17 cellular contexts compared by ENCODE assay signal in genomic region chr10:131977323-131978096, GRCh38. TPM values are rescaled to one million over a fixed set of nuclear protein-coding genes. Genes with fewer than 3 reads are reported as not detected.
DNase-seq lines count a peak whose midpoint lies in the region; ATAC-seq and TF ChIP-seq lines count a peak whose summit lies in the region.
"Had no signal": no experiment of that assay in that cellular context is flagged by ENCODE, and none has a peak within 500 bp of the region (broad histone marks: within the 10 kb centered on the region; RNA-seq: fewer than 3 reads in every experiment).

No MANE protein-coding gene starts in this region.

- no peak overlapping the region for H3K27ac ChIP-seq in OCI-LY1 (ENCODE audit: low read depth, low read length, poor library complexity, severe bottlenecking)
- H3K27ac ChIP-seq: neutrophil, tibial artery had no signal

- H3K4me1 Mint-ChIP-seq in activated CD4-positive, alpha-beta memory T cell treated with anti-CD3 and anti-CD28 coated beads, Interleukin-2, amount 10 ng/mL, durations not matched to agents 7 days and 5 days: peaks cover 76% of the 10 kb centered on the region
- peaks cover 71% of the 10 kb centered on the region for H3K4me1 Mint-ChIP-seq in activated CD4-positive, alpha-beta memory T cell treated with anti-CD3 and anti-CD28 coated beads for 36 hours (ENCODE audit: low read depth)
- H3K4me1 Mint-ChIP-seq in CD14-positive monocyte: peaks cover 13% of the 10 kb centered on the region

- DNase-seq in activated CD4-positive, alpha-beta memory T cell treated with anti-CD3 and anti-CD28 coated beads, Interleukin-2, amount 10 ng/mL, durations not matched to agents 7 days and 5 days: no peak
- DNase-seq in activated CD4-positive, alpha-beta memory T cell treated with anti-CD3 and anti-CD28 coated beads for 36 hours: no peak
- DNase-seq in glomerular visceral epithelial cell (ENCODE audit: extremely low spot score) (peak; percentile 71), sciatic nerve (ENCODE audit: low spot score) (peak; percentile 13), CD14-positive monocyte (ENCODE audit: low spot score) (no peak), MV-4-11 (lab: John Stamatoyannopoulos, UW) (no peak)
- DNase-seq: activated CD4-positive, alpha-beta T cell treated with anti-CD3 and anti-CD28 coated beads for 4 hours; activated gamma-delta T cell treated with Interleukin-2 at 50 U/mL for 16 hours; central memory CD4-positive, alpha-beta T cell; DMS79 treated with DMSO at 0.1 percent for 48 hours; HFFc6; left ventricle myocardium superior; NCI-H2227 treated with DMSO at 0.1 percent for 48 hours had no signal

- H3K4me3 ChIP-seq in OCI-LY1 (ENCODE audit: low read depth, low read length, poor library complexity, severe bottlenecking): no peak overlapping the region
- H3K4me3 ChIP-seq: tibial artery had no signal

- no peaks in the 10 kb centered on the region for H3K9me3 Mint-ChIP-seq in activated CD4-positive, alpha-beta memory T cell treated with anti-CD3 and anti-CD28 coated beads, Interleukin-2, amount 10 ng/mL, durations not matched to agents 7 days and 5 days
- H3K9me3 Mint-ChIP-seq in activated CD4-positive, alpha-beta memory T cell treated with anti-CD3 and anti-CD28 coated beads for 36 hours: no peaks in the 10 kb centered on the region
- H3K9me3 Mint-ChIP-seq in CD14-positive monocyte: peaks cover 0 to 16% (median 6%) of the 10 kb centered on the region in 7 donors
- H3K9me3 Mint-ChIP-seq: HFFc6 had no signal

- H3K36me3 ChIP-seq in OCI-LY1 (ENCODE audit: insufficient read depth, low read length): peaks cover 13% of the 10 kb centered on the region; the same call in 1 of the 2 replicates
- H3K36me3 ChIP-seq: neutrophil had no signal

- H3K9me3 ChIP-seq in OCI-LY1 (ENCODE audit: low read length): no peaks in the 10 kb centered on the region
- H3K9me3 ChIP-seq: neutrophil, tibial artery had no signal

- peaks cover 82% of the 10 kb centered on the region for H3K4me1 ChIP-seq in OCI-LY1 (ENCODE audit: insufficient read depth, low read length, severe bottlenecking)

- ATAC-seq in sciatic nerve: no peak
- no peak for ATAC-seq in GM21723 (IDR thresholded peaks at IDR 0.05; ENCODE audit: unreplicated experiment)
- ATAC-seq: left ventricle myocardium superior had no signal

- H3K79me2 ChIP-seq in OCI-LY1 (ENCODE audit: insufficient read depth, low read length): peaks cover 56% of the 10 kb centered on the region; the same call in 1 of the 2 replicates

- H3F3A ChIP-seq in OCI-LY1 (ENCODE audit: insufficient read depth, low read length): no peaks in the 10 kb centered on the region

- H3K27me3 ChIP-seq in OCI-LY1 (ENCODE audit: insufficient read depth, low read length): no peaks in the 10 kb centered on the region
- H3K27me3 ChIP-seq: tibial artery had no signal

- peaks cover 7% of the 10 kb centered on the region; the same call in 1 of the 2 replicates for H4K20me1 ChIP-seq in OCI-LY1 (ENCODE audit: insufficient read depth, low read length)

- peak overlapping the region; percentile 19; the same call in 1 of the 2 replicates for H3K4me2 ChIP-seq in OCI-LY1 (ENCODE audit: low read length)

- H3K27ac Mint-ChIP-seq in activated CD4-positive, alpha-beta memory T cell treated with anti-CD3 and anti-CD28 coated beads, Interleukin-2, amount 10 ng/mL, durations not matched to agents 7 days and 5 days: peak overlapping the region; percentile 11
- H3K27ac Mint-ChIP-seq in activated CD4-positive, alpha-beta memory T cell treated with anti-CD3 and anti-CD28 coated beads for 36 hours: no peak overlapping the region
- no peak overlapping the region for H3K27ac Mint-ChIP-seq in CD14-positive monocyte
- H3K27ac Mint-ChIP-seq: HFFc6 had no signal

- no peak for TF ChIP-seq CTCF in OCI-LY1 (IDR thresholded peaks at IDR 0.05; ENCODE audit: low read length)
- no peak for TF ChIP-seq CTCF in CD14-positive monocyte (IDR thresholded peaks at IDR 0.05)

- no peaks in the 10 kb centered on the region for H3K27me3 Mint-ChIP-seq in activated CD4-positive, alpha-beta memory T cell treated with anti-CD3 and anti-CD28 coated beads, Interleukin-2, amount 10 ng/mL, durations not matched to agents 7 days and 5 days
- H3K27me3 Mint-ChIP-seq in activated CD4-positive, alpha-beta memory T cell treated with anti-CD3 and anti-CD28 coated beads for 36 hours: no peaks in the 10 kb centered on the region
- H3K27me3 Mint-ChIP-seq in CD14-positive monocyte (ENCODE audit: low read depth in 3 of 3): peaks cover 35 to 44% (median 37%) of the 10 kb centered on the region in 3 donors

- H3K4me3 Mint-ChIP-seq in activated CD4-positive, alpha-beta memory T cell treated with anti-CD3 and anti-CD28 coated beads, Interleukin-2, amount 10 ng/mL, durations not matched to agents 7 days and 5 days: no peak overlapping the region
- H3K4me3 Mint-ChIP-seq in activated CD4-positive, alpha-beta memory T cell treated with anti-CD3 and anti-CD28 coated beads for 36 hours: no peak overlapping the region
- H3K4me3 Mint-ChIP-seq in CD14-positive monocyte: no peak overlapping the region
- H3K4me3 Mint-ChIP-seq: HFFc6 had no signal

- H3K9ac ChIP-seq in OCI-LY1 (ENCODE audit: low read length): no peak overlapping the region

- intact Hi-C loops in activated CD4-positive, alpha-beta memory T cell treated with anti-CD3 and anti-CD28 coated beads for 36 hours (cut with micrococcal nuclease): no loop called here
- intact Hi-C loops in sciatic nerve (cut with DNase I): no loop called here
- intact Hi-C loops in CD14-positive monocyte (cut with micrococcal nuclease): no loop called here

- POLR2A ChIA-PET in activated CD4-positive, alpha-beta memory T cell treated with anti-CD3 and anti-CD28 coated beads, Interleukin-2, amount 10 ng/mL, durations not matched to agents 7 days and 5 days (lab: Charles Lee): no interaction called here
- POLR2A ChIA-PET in activated CD4-positive, alpha-beta memory T cell treated with anti-CD3 and anti-CD28 coated beads for 36 hours (lab: Charles Lee): no interaction called here

- H2AFZ ChIP-seq in OCI-LY1 (ENCODE audit: low read length): no peak overlapping the region

- H3K9me2 ChIP-seq in OCI-LY1 (ENCODE audit: low read depth, low read length): no peaks in the 10 kb centered on the region

- H3K36me3 Mint-ChIP-seq in activated CD4-positive, alpha-beta memory T cell treated with anti-CD3 and anti-CD28 coated beads, Interleukin-2, amount 10 ng/mL, durations not matched to agents 7 days and 5 days (ENCODE audit: low read depth): peaks cover 35% of the 10 kb centered on the region
- peaks cover 21% of the 10 kb centered on the region for H3K36me3 Mint-ChIP-seq in activated CD4-positive, alpha-beta memory T cell treated with anti-CD3 and anti-CD28 coated beads for 36 hours
- peaks cover 0 to 9% of the 10 kb centered on the region in 2 donors for H3K36me3 Mint-ChIP-seq in CD14-positive monocyte

- CTCF ChIA-PET in activated CD4-positive, alpha-beta memory T cell treated with anti-CD3 and anti-CD28 coated beads, Interleukin-2, amount 10 ng/mL, durations not matched to agents 7 days and 5 days (lab: Charles Lee): no interaction called here
- CTCF ChIA-PET in activated CD4-positive, alpha-beta memory T cell treated with anti-CD3 and anti-CD28 coated beads for 36 hours (lab: Charles Lee): interaction anchor here (1.9 kb wide), 1 partner anchor 92 kb away, joined by 6 read pairs; no protein-coding TSS in a partner anchor

RNA-seq across cellular contexts. Expression of gene BNIP3, which starts 4.2 kb away (rescaled TPM):
- 10 to 100 TPM; 60.2 to 62.3 TPM for total RNA-seq in activated CD4-positive, alpha-beta memory T cell treated with anti-CD3 and anti-CD28 coated beads, Interleukin-2, amount 10 ng/mL, durations not matched to agents 7 days and 5 days
- total RNA-seq in activated CD4-positive, alpha-beta memory T cell treated with anti-CD3 and anti-CD28 coated beads for 36 hours: 10 to 100 TPM; 84.9 to 86.9 TPM
- total RNA-seq in sciatic nerve: 37.9 TPM
- 1 to 10 TPM; 4.6 to 7.2 TPM for polyA plus RNA-seq in CD14-positive monocyte

Comparison
In these comparisons a context has a peak if more than half of its experiments do, and no peak if none do; other contexts are left out.
1. DNase-seq: peak in glomerular visceral epithelial cell (single experiment) and sciatic nerve (single experiment); none in activated CD4-positive, alpha-beta memory T cell treated with anti-CD3 and anti-CD28 coated beads, Interleukin-2, amount 10 ng/mL, durations not matched to agents 7 days and 5 days (single experiment), activated CD4-positive, alpha-beta memory T cell treated with anti-CD3 and anti-CD28 coated beads for 36 hours (single experiment), CD14-positive monocyte (single experiment) and MV-4-11 (single experiment).